ENCODE assay signal across 39 cellular contexts in the genomic region with DNA sequence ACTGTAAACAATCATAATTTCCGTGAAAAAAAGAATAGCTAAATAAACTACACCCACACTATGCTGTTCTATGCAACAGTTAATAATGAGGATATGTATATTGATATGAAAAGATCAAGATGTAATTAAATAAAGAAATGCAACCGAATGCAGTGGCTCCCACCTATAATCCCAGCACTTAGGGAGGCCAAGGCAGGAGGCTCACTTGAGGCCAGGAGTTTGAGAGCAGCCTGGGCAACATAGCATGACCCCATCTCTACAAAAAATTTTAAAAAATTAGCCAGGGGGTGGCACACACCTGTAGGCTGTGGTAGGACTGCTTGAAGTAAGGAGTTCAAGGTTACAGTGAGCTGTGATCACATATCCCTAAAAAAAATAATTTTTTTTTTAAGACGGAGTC.
"Had no signal": no experiment of that assay in that cellular context is flagged by ENCODE, and none has a peak within 500 bp of the region (broad histone marks: within the 10 kb centered on the region; RNA-seq: fewer than 3 reads in every experiment).

No MANE protein-coding gene starts in this region.

- H3K4me3 Mint-ChIP-seq: activated CD4-positive, alpha-beta memory T cell treated with anti-CD3 and anti-CD28 coated beads, Interleukin-2, amount 10 ng/mL, durations not matched to agents 7 days and 5 days; activated CD4-positive, alpha-beta T cell treated with anti-CD3 and anti-CD28 coated beads for 36 hours; activated CD4-positive, alpha-beta T cell treated with anti-CD3 and anti-CD28 coated beads, Interleukin-2, amount 10 ng/mL, durations not matched to agents 7 days and 5 days; activated CD8-positive, alpha-beta memory T cell treated with anti-CD3 and anti-CD28 coated beads, Interleukin-2, amount 10 ng/mL, durations not matched to agents 7 days and 5 days; activated CD8-positive, alpha-beta T cell treated with anti-CD3 and anti-CD28 coated beads, Interleukin-2, amount 10 ng/mL, durations not matched to agents 7 days and 5 days; activated naive CD4-positive, alpha-beta T cell treated with anti-CD3 and anti-CD28 coated beads, Interleukin-2, amount 10 ng/mL, durations not matched to agents 7 days and 5 days; activated naive CD4-positive, alpha-beta T cell treated with anti-CD3 and anti-CD28 coated beads, Interleukin-2, amount 50 U/mL, for 24 hours; activated naive CD8-positive, alpha-beta T cell; activated naive CD8-positive, alpha-beta T cell treated with anti-CD3 and anti-CD28 coated beads, Interleukin-2, amount 10 ng/mL, durations not matched to agents 7 days and 5 days; activated naive CD8-positive, alpha-beta T cell treated with anti-CD3 and anti-CD28 coated beads, Interleukin-2, amount 50 U/mL, for 24 hours; activated T-cell treated with anti-CD3 and anti-CD28 coated beads, Interleukin-2, amount 50 U/mL, for 24 hours; brain; central memory CD8-positive, alpha-beta T cell; T-helper 1 cell treated with Interleukin-12 subunit alpha and Interleukin-12 subunit beta and Interleukin-4 antibody, amounts not matched to agents 30 μg/mL and 1 μg/mL, for 36 hours; T-helper 2 cell treated with Interferon-gamma antibody and Interleukin-4, amounts not matched to agents 5 μg/mL and 100 μg/mL, for 36 hours had no signal

- H3K4me3 ChIP-seq: ascending aorta, cardiac muscle cell had no signal

- H3K27ac ChIP-seq: ascending aorta, cardiac muscle cell, VCaP had no signal

- H3K27me3 ChIP-seq: ascending aorta, cardiac muscle cell had no signal

- H3K27me3 Mint-ChIP-seq: activated CD4-positive, alpha-beta memory T cell treated with anti-CD3 and anti-CD28 coated beads, Interleukin-2, amount 10 ng/mL, durations not matched to agents 7 days and 5 days; activated CD4-positive, alpha-beta T cell treated with anti-CD3 and anti-CD28 coated beads for 36 hours; activated CD4-positive, alpha-beta T cell treated with anti-CD3 and anti-CD28 coated beads, Interleukin-2, amount 10 ng/mL, durations not matched to agents 7 days and 5 days; activated CD8-positive, alpha-beta memory T cell treated with anti-CD3 and anti-CD28 coated beads, Interleukin-2, amount 10 ng/mL, durations not matched to agents 7 days and 5 days; activated naive CD4-positive, alpha-beta T cell treated with anti-CD3 and anti-CD28 coated beads, Interleukin-2, amount 10 ng/mL, durations not matched to agents 7 days and 5 days; activated naive CD4-positive, alpha-beta T cell treated with anti-CD3 and anti-CD28 coated beads, Interleukin-2, amount 50 U/mL, for 24 hours; activated naive CD8-positive, alpha-beta T cell; activated naive CD8-positive, alpha-beta T cell treated with anti-CD3 and anti-CD28 coated beads, Interleukin-2, amount 10 ng/mL, durations not matched to agents 7 days and 5 days; activated naive CD8-positive, alpha-beta T cell treated with anti-CD3 and anti-CD28 coated beads, Interleukin-2, amount 50 U/mL, for 24 hours; activated T-cell treated with anti-CD3 and anti-CD28 coated beads, Interleukin-2, amount 50 U/mL, for 24 hours; brain; central memory CD8-positive, alpha-beta T cell had no signal

- ATAC-seq: activated CD4-positive, alpha-beta T cell treated with anti-CD3 and anti-CD28 coated beads for 36 hours; activated CD4-positive, CD25-positive, alpha-beta regulatory T cell treated with anti-CD3 and anti-CD28 coated beads, Interleukin-2, amount 50 U/mL, for 24 hours; activated CD8-positive, alpha-beta memory T cell treated with anti-CD3 and anti-CD28 coated beads, Interleukin-2, amount 10 ng/mL, durations not matched to agents 7 days and 5 days; activated CD8-positive, alpha-beta T cell treated with anti-CD3 and anti-CD28 coated beads, Interleukin-2, amount 10 ng/mL, durations not matched to agents 7 days and 5 days; activated naive CD8-positive, alpha-beta T cell treated with anti-CD3 and anti-CD28 coated beads, Interleukin-2, amount 50 U/mL, for 24 hours had no signal

- H3K9me3 Mint-ChIP-seq: activated CD4-positive, alpha-beta memory T cell treated with anti-CD3 and anti-CD28 coated beads, Interleukin-2, amount 10 ng/mL, durations not matched to agents 7 days and 5 days; activated CD4-positive, alpha-beta T cell treated with anti-CD3 and anti-CD28 coated beads, Interleukin-2, amount 10 ng/mL, durations not matched to agents 7 days and 5 days; activated naive CD4-positive, alpha-beta T cell treated with anti-CD3 and anti-CD28 coated beads, Interleukin-2, amount 10 ng/mL, durations not matched to agents 7 days and 5 days; activated naive CD4-positive, alpha-beta T cell treated with anti-CD3 and anti-CD28 coated beads, Interleukin-2, amount 50 U/mL, for 24 hours; activated naive CD8-positive, alpha-beta T cell treated with anti-CD3 and anti-CD28 coated beads, Interleukin-2, amount 10 ng/mL, durations not matched to agents 7 days and 5 days; activated naive CD8-positive, alpha-beta T cell treated with anti-CD3 and anti-CD28 coated beads, Interleukin-2, amount 50 U/mL, for 24 hours; activated T-cell treated with anti-CD3 and anti-CD28 coated beads, Interleukin-2, amount 50 U/mL, for 24 hours; activated T-helper 2 cell treated with anti-CD3 and anti-CD28 coated beads, Interferon-gamma antibody, Interleukin-2, Interleukin-4, amounts not matched to agents 10 μg/mL and 5 μg/mL and 100 μg/mL, durations not matched to agents 14 hours and 24 hours and 36 hours; brain; central memory CD8-positive, alpha-beta T cell; T-helper 1 cell treated with Interleukin-12 subunit alpha and Interleukin-12 subunit beta and Interleukin-4 antibody, amounts not matched to agents 30 μg/mL and 1 μg/mL, for 36 hours; T-helper 2 cell treated with Interferon-gamma antibody and Interleukin-4, amounts not matched to agents 5 μg/mL and 100 μg/mL, for 36 hours had no signal

- H3K4me1 ChIP-seq: ascending aorta had no signal

- H3K27ac Mint-ChIP-seq: activated CD4-positive, alpha-beta memory T cell treated with anti-CD3 and anti-CD28 coated beads, Interleukin-2, amount 10 ng/mL, durations not matched to agents 7 days and 5 days; activated CD4-positive, alpha-beta T cell treated with anti-CD3 and anti-CD28 coated beads for 36 hours; activated CD4-positive, alpha-beta T cell treated with anti-CD3 and anti-CD28 coated beads, Interleukin-2, amount 10 ng/mL, durations not matched to agents 7 days and 5 days; activated CD8-positive, alpha-beta memory T cell treated with anti-CD3 and anti-CD28 coated beads, Interleukin-2, amount 10 ng/mL, durations not matched to agents 7 days and 5 days; activated CD8-positive, alpha-beta T cell treated with anti-CD3 and anti-CD28 coated beads, Interleukin-2, amount 10 ng/mL, durations not matched to agents 7 days and 5 days; activated naive CD4-positive, alpha-beta T cell treated with anti-CD3 and anti-CD28 coated beads, Interleukin-2, amount 10 ng/mL, durations not matched to agents 7 days and 5 days; activated naive CD4-positive, alpha-beta T cell treated with anti-CD3 and anti-CD28 coated beads, Interleukin-2, amount 50 U/mL, for 24 hours; activated naive CD8-positive, alpha-beta T cell; activated naive CD8-positive, alpha-beta T cell treated with anti-CD3 and anti-CD28 coated beads, Interleukin-2, amount 10 ng/mL, durations not matched to agents 7 days and 5 days; activated naive CD8-positive, alpha-beta T cell treated with anti-CD3 and anti-CD28 coated beads, Interleukin-2, amount 50 U/mL, for 24 hours; activated T-cell treated with anti-CD3 and anti-CD28 coated beads, Interleukin-2, amount 50 U/mL, for 24 hours; activated T-helper 2 cell treated with anti-CD3 and anti-CD28 coated beads, Interferon-gamma antibody, Interleukin-2, Interleukin-4, amounts not matched to agents 10 μg/mL and 5 μg/mL and 100 μg/mL, durations not matched to agents 14 hours and 24 hours and 36 hours; brain; T-helper 1 cell treated with Interleukin-12 subunit alpha and Interleukin-12 subunit beta and Interleukin-4 antibody, amounts not matched to agents 30 μg/mL and 1 μg/mL, for 36 hours; T-helper 2 cell treated with Interferon-gamma antibody and Interleukin-4, amounts not matched to agents 5 μg/mL and 100 μg/mL, for 36 hours had no signal

- FAIRE-seq: bronchial epithelial cell, TTC549 had no signal

- H3K4me1 Mint-ChIP-seq: activated CD4-positive, alpha-beta memory T cell treated with anti-CD3 and anti-CD28 coated beads, Interleukin-2, amount 10 ng/mL, durations not matched to agents 7 days and 5 days; activated CD4-positive, alpha-beta T cell treated with anti-CD3 and anti-CD28 coated beads for 36 hours; activated CD4-positive, alpha-beta T cell treated with anti-CD3 and anti-CD28 coated beads, Interleukin-2, amount 10 ng/mL, durations not matched to agents 7 days and 5 days; activated CD8-positive, alpha-beta memory T cell treated with anti-CD3 and anti-CD28 coated beads, Interleukin-2, amount 10 ng/mL, durations not matched to agents 7 days and 5 days; activated naive CD4-positive, alpha-beta T cell treated with anti-CD3 and anti-CD28 coated beads, Interleukin-2, amount 10 ng/mL, durations not matched to agents 7 days and 5 days; activated naive CD4-positive, alpha-beta T cell treated with anti-CD3 and anti-CD28 coated beads, Interleukin-2, amount 50 U/mL, for 24 hours; activated naive CD8-positive, alpha-beta T cell treated with anti-CD3 and anti-CD28 coated beads, Interleukin-2, amount 10 ng/mL, durations not matched to agents 7 days and 5 days; activated naive CD8-positive, alpha-beta T cell treated with anti-CD3 and anti-CD28 coated beads, Interleukin-2, amount 50 U/mL, for 24 hours; brain; central memory CD8-positive, alpha-beta T cell had no signal

- H3K9me3 ChIP-seq: ascending aorta had no signal

- DNase-seq: activated CD4-positive, alpha-beta memory T cell treated with anti-CD3 and anti-CD28 coated beads, Interleukin-2, amount 10 ng/mL, durations not matched to agents 7 days and 5 days; activated CD4-positive, alpha-beta T cell treated with anti-CD3 and anti-CD28 coated beads for 1 hour; activated CD4-positive, alpha-beta T cell treated with anti-CD3 and anti-CD28 coated beads for 36 hours; activated CD4-positive, alpha-beta T cell treated with anti-CD3 and anti-CD28 coated beads for 48 hours; activated CD4-positive, alpha-beta T cell treated with anti-CD3 and anti-CD28 coated beads, Interleukin-2, amount 10 ng/mL, durations not matched to agents 7 days and 5 days; activated CD4-positive, alpha-beta T cell treated with anti-CD3 and anti-CD28 coated beads, Interleukin-2, amount 50 U/mL, for 48 hours; activated CD4-positive, CD25-positive, alpha-beta regulatory T cell; activated CD8-positive, alpha-beta memory T cell treated with anti-CD3 and anti-CD28 coated beads for 24 hours; activated CD8-positive, alpha-beta memory T cell treated with anti-CD3 and anti-CD28 coated beads, Interleukin-2, amount 10 ng/mL, durations not matched to agents 7 days and 5 days; activated CD8-positive, alpha-beta memory T cell treated with anti-CD3 and anti-CD28 coated beads, Interleukin-2, amount 50 U/mL, for 48 hours; activated CD8-positive, alpha-beta T cell treated with anti-CD3 and anti-CD28 coated beads, Interleukin-2, amount 10 ng/mL, durations not matched to agents 7 days and 5 days; activated effector memory CD4-positive, alpha-beta T cell treated with Interleukin-2 at 50 U/mL for 16 hours; activated gamma-delta T cell; activated naive CD4-positive, alpha-beta T cell treated with anti-CD3 and anti-CD28 coated beads, Interleukin-2, amount 10 ng/mL, durations not matched to agents 7 days and 5 days; activated naive CD4-positive, alpha-beta T cell treated with Interleukin-2 at 50 U/mL for 16 hours; activated naive CD8-positive, alpha-beta T cell treated with anti-CD3 and anti-CD28 coated beads, Interleukin-2, amount 10 ng/mL, durations not matched to agents 7 days and 5 days; activated naive CD8-positive, alpha-beta T cell treated with anti-CD3 and anti-CD28 coated beads, Interleukin-2, amount 50 U/mL, for 24 hours; activated T-cell treated with anti-CD3 and anti-CD28 coated beads, Interleukin-2, amount 50 U/mL, for 24 hours; activated T-cell treated with anti-CD3 and anti-CD28 coated beads, Interleukin-2, amount 50 U/mL, for 48 hours; amygdala; anterior cingulate cortex; caudate nucleus; cerebellar nuclear complex; T-helper 1 cell; T-helper 2 cell; T-helper 9 cell had no signal
